10 cellular contexts compared by ENCODE assay signal in genomic region chr14:63435838-63436237, GRCh38.
DNase-seq lines count a peak whose midpoint lies in the region; ATAC-seq and TF ChIP-seq lines count a peak whose summit lies in the region.
"Had no signal": no experiment of that assay in that cellular context is flagged by ENCODE, and none has a peak within 500 bp of the region (broad histone marks: within the 10 kb centered on the region; RNA-seq: fewer than 3 reads in every experiment).

No MANE protein-coding gene starts in this region.

- H3K4me3 Mint-ChIP-seq in glutamatergic neuron (ENCODE audit: unreplicated experiment) = no peak overlapping the region

- TF ChIP-seq CTCF in body of pancreas (IDR thresholded peaks at IDR 0.05) (no peak), glutamatergic neuron (IDR thresholded peaks at IDR 0.05; ENCODE audit: partially characterized antibody, unreplicated experiment) (no peak)

- no peak overlapping the region for H3K27ac Mint-ChIP-seq in glutamatergic neuron (ENCODE audit: unreplicated experiment)

- peak; percentile 73 for ATAC-seq in body of pancreas
- ATAC-seq in GM21526 (IDR thresholded peaks at IDR 0.05; ENCODE audit: low FRiP score, unreplicated experiment) = no peak

- H3K4me1 ChIP-seq in body of pancreas = peaks cover 49% of the 10 kb centered on the region

- H3K27ac ChIP-seq in body of pancreas (peak overlapping the region; percentile 3 to 82 (median 48)), layer of hippocampus (ENCODE audit: low read depth, low read length) (peak overlapping the region; percentile 21)
- H3K27ac ChIP-seq: SK-N-MC had no signal

- H3K4me3 ChIP-seq in body of pancreas = no peak overlapping the region
- H3K4me3 ChIP-seq: SK-N-MC had no signal

- 14 to 20% methylated on average over 5 of the region's 5 CpGs for WGBS in body of pancreas, 2 donors

- no peaks in the 10 kb centered on the region for H3K9me3 ChIP-seq in body of pancreas

- intact Hi-C loops in body of pancreas (cut with DNase I) = no loop called here

- H3K27me3 ChIP-seq in body of pancreas = no peaks in the 10 kb centered on the region
- H3K27me3 ChIP-seq in layer of hippocampus (ENCODE audit: control insufficient read depth, insufficient read depth, low read length) = no peaks in the 10 kb centered on the region

- H3K36me3 Mint-ChIP-seq in glutamatergic neuron (ENCODE audit: unreplicated experiment) = no peaks in the 10 kb centered on the region

- H3K4me1 Mint-ChIP-seq in glutamatergic neuron (ENCODE audit: low read depth, unreplicated experiment) = peaks cover 26% of the 10 kb centered on the region

- H3K9me3 Mint-ChIP-seq in glutamatergic neuron (ENCODE audit: unreplicated experiment) = peaks cover 3% of the 10 kb centered on the region

- DNase-seq in GM04504 (ENCODE audit: low read depth) (peak; percentile 69), body of pancreas (peak; percentile 60 to 78 (median 70)), smooth muscle cell of the brain vasculature (ENCODE audit: low read depth, low spot score) (peak; percentile 45), OCI-M2 (lab: John Stamatoyannopoulos, UW; ENCODE audit: unreplicated experiment) (no peak), NCI-H1436 (lab: John Stamatoyannopoulos, UW) (no peak), glutamatergic neuron (no peak)
- DNase-seq: stimulated activated CD4-positive, alpha-beta T cell treated with anti-CD3 and anti-CD28 coated beads, Interleukin-4, amount 100 ng/mL, for 1 hour had no signal

- no peaks in the 10 kb centered on the region for H3K36me3 ChIP-seq in body of pancreas (replicated peaks in 1 of 2; ENCODE audit: insufficient read depth in 1 of 2, low read depth in 2 of 2)

- H3K27me3 Mint-ChIP-seq in glutamatergic neuron (ENCODE audit: unreplicated experiment) = peaks cover 1% of the 10 kb centered on the region

- TF ChIP-seq POLR2A in body of pancreas (IDR thresholded peaks at IDR 0.05) = no peak

Comparison
In these comparisons a context has a peak if more than half of its experiments do, and no peak if none do; other contexts are left out.
1. DNase-seq: peak in GM04504 (single experiment), body of pancreas (4 of 4) and smooth muscle cell of the brain vasculature (single experiment); none in OCI-M2 (single experiment), NCI-H1436 (single experiment) and glutamatergic neuron (single experiment).